In genomic region chr14:61147369-61147897, GRCh38 we compare ENCODE assay signal across 14 cellular contexts.
DNase-seq lines count a peak whose midpoint lies in the region; ATAC-seq and TF ChIP-seq lines count a peak whose summit lies in the region.
"Had no signal": no experiment of that assay in that cellular context is flagged by ENCODE, and none has a peak within 500 bp of the region (broad histone marks: within the 10 kb centered on the region; RNA-seq: fewer than 3 reads in every experiment).

No MANE protein-coding gene starts in this region.

- H3K4me3 ChIP-seq in RWPE2 (ENCODE audit: severe bottlenecking) (no peak overlapping the region), esophagus muscularis mucosa (no peak overlapping the region), esophagus squamous epithelium (no peak overlapping the region), stomach (no peak overlapping the region)
- H3K4me3 ChIP-seq: colonic mucosa, ovary had no signal

- peaks cover 79% of the 10 kb centered on the region for H3K4me1 Mint-ChIP-seq in osteocyte (ENCODE audit: unreplicated experiment)
- no peaks in the 10 kb centered on the region for H3K4me1 Mint-ChIP-seq in stimulated activated naive CD8-positive, alpha-beta T cell treated with anti-CD3 and anti-CD28 coated beads, Interleukin-15, amount 100 ng/mL, for 72 hours

- ATAC-seq in RWPE2 (ENCODE audit: low read depth): no peak
- ATAC-seq in stimulated activated naive CD8-positive, alpha-beta T cell treated with anti-CD3 and anti-CD28 coated beads, Interleukin-15, amount 100 ng/mL, for 72 hours: no peak
- no peak for ATAC-seq in HG02642 (IDR thresholded peaks at IDR 0.05; ENCODE audit: poor library complexity, unreplicated experiment)

- H3K9me3 ChIP-seq in RWPE2 (ENCODE audit: severe bottlenecking): peaks cover 13% of the 10 kb centered on the region
- H3K9me3 ChIP-seq in esophagus muscularis mucosa: peaks cover 0 to 3% (median 1%) of the 10 kb centered on the region in 4 donors
- peaks cover 0 to 6% (median 0%) of the 10 kb centered on the region in 3 donors for H3K9me3 ChIP-seq in esophagus squamous epithelium
- H3K9me3 ChIP-seq in stomach: peaks cover 3 to 15% (median 8%) of the 10 kb centered on the region in 4 donors
- H3K9me3 ChIP-seq: colonic mucosa had no signal

- no peaks in the 10 kb centered on the region for H3K9me3 Mint-ChIP-seq in osteocyte (ENCODE audit: unreplicated experiment)
- H3K9me3 Mint-ChIP-seq in stimulated activated naive CD8-positive, alpha-beta T cell treated with anti-CD3 and anti-CD28 coated beads, Interleukin-15, amount 100 ng/mL, for 72 hours: peaks cover 8 to 27% of the 10 kb centered on the region in 2 donors

- peak; percentile 41 for DNase-seq in ELR (ENCODE audit: low read depth)
- DNase-seq in RWPE2 (ENCODE audit: low spot score): no peak
- peak; percentile 42 for DNase-seq in esophagus muscularis mucosa (ENCODE audit: extremely low spot score)
- no peak for DNase-seq in osteocyte (ENCODE audit: extremely low spot score, unreplicated experiment)
- no peak for DNase-seq in esophagus squamous epithelium (lab: John Stamatoyannopoulos, UW)
- no peak for DNase-seq in stimulated activated naive CD8-positive, alpha-beta T cell treated with anti-CD3 and anti-CD28 coated beads, Interleukin-15, amount 100 ng/mL, for 72 hours
- DNase-seq in stomach: no peak
- DNase-seq: activated T-cell treated with anti-CD3 and anti-CD28 coated beads, Interleukin-2, amount 50 U/mL, for 1 hour; CD4-positive, alpha-beta T cell; colonic mucosa; NCI-H187 treated with DMSO at 0.1 percent for 48 hours had no signal

- H3K27ac ChIP-seq in RWPE2 (ENCODE audit: poor library complexity, severe bottlenecking) (peak overlapping the region; percentile 84), esophagus muscularis mucosa (replicated peaks in 1 of 4) (peak overlapping the region; percentile 65 to 80 (median 74)), esophagus squamous epithelium (peak overlapping the region in 1 of 4 donors; percentile 17), stomach (peak overlapping the region in 2 of 5 donors; percentile 28 to 33)
- H3K27ac ChIP-seq: ovary, VCaP had no signal

- peaks cover 8% of the 10 kb centered on the region for H3K36me3 Mint-ChIP-seq in osteocyte (ENCODE audit: unreplicated experiment)

- H3K4me1 ChIP-seq in RWPE2 (ENCODE audit: insufficient read depth, poor library complexity, severe bottlenecking) (peaks cover 24% of the 10 kb centered on the region), esophagus muscularis mucosa (peaks cover 13 to 47% (median 39%) of the 10 kb centered on the region in 4 donors), esophagus squamous epithelium (peaks cover 0 to 36% (median 12%) of the 10 kb centered on the region in 3 donors), stomach (peaks cover 0 to 9% (median 6%) of the 10 kb centered on the region in 4 donors)
- H3K4me1 ChIP-seq: colonic mucosa had no signal

- H3K36me3 ChIP-seq in RWPE2 (ENCODE audit: low read depth): no peaks in the 10 kb centered on the region
- no peaks in the 10 kb centered on the region for H3K36me3 ChIP-seq in esophagus muscularis mucosa
- no peaks in the 10 kb centered on the region for H3K36me3 ChIP-seq in esophagus squamous epithelium
- no peaks in the 10 kb centered on the region for H3K36me3 ChIP-seq in stomach
- H3K36me3 ChIP-seq: colonic mucosa, ovary had no signal

- TF ChIP-seq CTCF in RWPE2 (IDR thresholded peaks at IDR 0.05; ENCODE audit: poor library complexity, severe bottlenecking) (no peak), esophagus muscularis mucosa (IDR thresholded peaks at IDR 0.05) (no peak), osteocyte (IDR thresholded peaks at IDR 0.05) (no peak), esophagus squamous epithelium (IDR thresholded peaks at IDR 0.05) (no peak), stomach (IDR thresholded peaks at IDR 0.05) (no peak)

- H3K27me3 Mint-ChIP-seq in osteocyte (ENCODE audit: unreplicated experiment): no peaks in the 10 kb centered on the region
- peaks cover 6% of the 10 kb centered on the region for H3K27me3 Mint-ChIP-seq in stimulated activated naive CD8-positive, alpha-beta T cell treated with anti-CD3 and anti-CD28 coated beads, Interleukin-15, amount 100 ng/mL, for 72 hours

- H3K27ac Mint-ChIP-seq in osteocyte (ENCODE audit: unreplicated experiment): peak overlapping the region; percentile 98
- H3K27ac Mint-ChIP-seq in stimulated activated naive CD8-positive, alpha-beta T cell treated with anti-CD3 and anti-CD28 coated beads, Interleukin-15, amount 100 ng/mL, for 72 hours: no peak overlapping the region
- H3K27ac Mint-ChIP-seq: CD4-positive, alpha-beta T cell had no signal

- 32% methylated on average over 9 of the region's 9 CpGs for WGBS in esophagus muscularis mucosa
- 23 to 35% methylated on average over 7 to 9 of the region's 9 CpGs for WGBS in esophagus squamous epithelium, 2 donors
- 53 to 76% (median 65%) methylated on average over 9 of the region's 9 CpGs for WGBS in stomach, 5 donors

- TF ChIP-seq EP300 in esophagus muscularis mucosa (IDR thresholded peaks at IDR 0.05) (no peak), stomach (IDR thresholded peaks at IDR 0.05) (no peak)

- no peak for TF ChIP-seq POLR2A in esophagus muscularis mucosa (IDR thresholded peaks at IDR 0.05; ENCODE audit: low read depth)
- TF ChIP-seq POLR2A in esophagus squamous epithelium (IDR thresholded peaks at IDR 0.05): no peak
- no peak for TF ChIP-seq POLR2A in stomach (IDR thresholded peaks at IDR 0.05)

- H3K4me3 Mint-ChIP-seq in osteocyte (ENCODE audit: unreplicated experiment): peak overlapping the region; percentile 33
- no peak overlapping the region for H3K4me3 Mint-ChIP-seq in stimulated activated naive CD8-positive, alpha-beta T cell treated with anti-CD3 and anti-CD28 coated beads, Interleukin-15, amount 100 ng/mL, for 72 hours
- H3K4me3 Mint-ChIP-seq: CD4-positive, alpha-beta T cell had no signal

- intact Hi-C loops in esophagus muscularis mucosa (cut with DNase I) (no loop called here), esophagus squamous epithelium (cut with DNase I) (no loop called here), stomach (cut with DNase I; ENCODE audit: low total_unique reads) (no loop called here)

- H3K27me3 ChIP-seq in RWPE2 (ENCODE audit: insufficient read depth, poor library complexity, severe bottlenecking) (no peaks in the 10 kb centered on the region), esophagus muscularis mucosa (no peaks in the 10 kb centered on the region), esophagus squamous epithelium (no peaks in the 10 kb centered on the region), stomach (no peaks in the 10 kb centered on the region)
- H3K27me3 ChIP-seq: colonic mucosa, ovary had no signal

Comparison
In these comparisons a context has a peak if more than half of its experiments do, and no peak if none do; other contexts are left out.
1. DNase-seq: peak in ELR (single experiment) and esophagus muscularis mucosa (single experiment); none in RWPE2 (single experiment), osteocyte (single experiment), esophagus squamous epithelium (single experiment), stimulated activated naive CD8-positive, alpha-beta T cell treated with anti-CD3 and anti-CD28 coated beads, Interleukin-15, amount 100 ng/mL, for 72 hours (0 of 2) and stomach (single experiment).